Comparison of ENCODE assay signal across 8 cellular contexts in genomic region chr1:177209357-177209756, GRCh38. TPM values are rescaled to one million over a fixed set of nuclear protein-coding genes. Genes with fewer than 3 reads are reported as not detected.
DNase-seq lines count a peak whose midpoint lies in the region; ATAC-seq and TF ChIP-seq lines count a peak whose summit lies in the region.

No MANE protein-coding gene starts in this region.

- H3K27me3 ChIP-seq in BJ (ENCODE audit: control insufficient read depth, insufficient read depth, low read length) (no peaks in the 10 kb centered on the region), lung (ENCODE audit: control insufficient read depth, insufficient read depth) (no peaks in the 10 kb centered on the region)

- POLR2A ChIA-PET in BJ (lab: Charles Lee), result no interaction called here

- no peaks in the 10 kb centered on the region for H3K9me3 ChIP-seq in lung (ENCODE audit: control insufficient read depth in 2 of 2, insufficient read depth in 1 of 2, low read length in 1 of 2)

- ATAC-seq in lung (ENCODE audit: insufficient read depth, low FRiP score), result peak; percentile 78
- ATAC-seq in GM18502 (IDR thresholded peaks at IDR 0.05; ENCODE audit: poor library complexity, unreplicated experiment), result no peak
- no peak for ATAC-seq in GM21423 (IDR thresholded peaks at IDR 0.05; ENCODE audit: unreplicated experiment)

- peaks cover 0 to 10% of the 10 kb centered on the region in 2 donors for H3K4me1 ChIP-seq in lung (ENCODE audit: control insufficient read depth in 2 of 2, insufficient read depth in 2 of 2, low read length in 2 of 2)

- H3K27ac ChIP-seq in caudate nucleus (ENCODE audit: low read depth, low read length) (no peak overlapping the region), lung (ENCODE audit: low read depth in 1 of 2, low read length in 1 of 2) (peak overlapping the region in 1 of 2 donors; percentile 46)

- peak; percentile 100 for DNase-seq in BJ (ENCODE audit: low read depth)
- DNase-seq in NCI-H2107 treated with DMSO at 0.1 percent for 48 hours (lab: John Stamatoyannopoulos, UW; ENCODE audit: unreplicated experiment), result peak; percentile 69
- peak in 53 of 61 donors; percentile 2 to 74 (median 21) for DNase-seq in caudate nucleus (lab: John Stamatoyannopoulos, UW)
- DNase-seq in lung (ENCODE audit: low spot score), result peak; percentile 71
- no peak for DNase-seq in T-helper 2 cell
- DNase-seq in activated CD8-positive, alpha-beta memory T cell treated with anti-CD3 and anti-CD28 coated beads, Interleukin-2, amount 50 U/mL, for 4 hours, result no peak

- H3K36me3 ChIP-seq in BJ (ENCODE audit: control insufficient read depth, insufficient read depth, low read length) (no peaks in the 10 kb centered on the region), lung (ENCODE audit: control insufficient read depth in 2 of 2, insufficient read depth in 2 of 2, low read length in 2 of 2) (no peaks in the 10 kb centered on the region)

- no peak for TF ChIP-seq CTCF in BJ (IDR thresholded peaks at IDR 0.05; ENCODE audit: insufficient read depth, low read depth, low read length)
- TF ChIP-seq CTCF in lung (IDR thresholded peaks at IDR 0.05; ENCODE audit: control extremely low read depth, extremely low read depth), result no peak

- CTCF ChIA-PET in BJ (lab: Yijun Ruan, JAX), result no interaction called here

- H3K4me3 ChIP-seq in BJ (ENCODE audit: low read depth, low read length), result no peak overlapping the region
- H3K4me3 ChIP-seq in lung, result no peak overlapping the region

- WGBS in lung, 2 donors, result 50 to 70% methylated on average over 3 of the region's 3 CpGs

RNA-seq across cellular contexts. Expression of gene BRINP2, which starts 38.6 kb away (rescaled TPM):
- polyA plus RNA-seq in BJ (2011; rRNA removed) (0.02 TPM in 1 of 2 replicates, not detected in the other), lung (under 1 TPM; 0.04 to 0.05 TPM)
- 0.09 TPM in 1 of 2 replicates, not detected in the other for polyA minus RNA-seq in BJ (2011; rRNA and poly(A)+ RNA removed)
- total RNA-seq in lung, result under 1 TPM; 0.06 to 0.15 TPM

RNA-seq across cellular contexts. Expression of gene ASTN1, which starts 44.8 kb away (rescaled TPM):
- polyA plus RNA-seq in BJ (2011; rRNA removed) (0.02 and 0.09 TPM in 2 replicates), lung (under 1 TPM; 0.03 to 0.06 TPM)
- 0.05 and 0.09 TPM in 2 replicates for polyA minus RNA-seq in BJ (2011; rRNA and poly(A)+ RNA removed)
- 1 to 10 TPM in 1 of 2 donors, under 1 TPM in 1; 0.09 to 3.6 TPM for total RNA-seq in lung

Comparison
In these comparisons a context has a peak if more than half of its experiments do, and no peak if none do; other contexts are left out.
1. DNase-seq: peak in BJ (single experiment), NCI-H2107 treated with DMSO at 0.1 percent for 48 hours (single experiment), caudate nucleus (53 of 61) and lung (single experiment); none in T-helper 2 cell (0 of 5) and activated CD8-positive, alpha-beta memory T cell treated with anti-CD3 and anti-CD28 coated beads, Interleukin-2, amount 50 U/mL, for 4 hours (single experiment).